In genomic region chr10:69870591-69870990, GRCh38 we compare ENCODE assay signal across 17 cellular contexts.
"Had no signal": no experiment of that assay in that cellular context is flagged by ENCODE, and none has a peak within 500 bp of the region (broad histone marks: within the 10 kb centered on the region; RNA-seq: fewer than 3 reads in every experiment).

No MANE protein-coding gene starts in this region.

- H3K27ac ChIP-seq: ascending aorta, body of pancreas had no signal

- DNase-seq: activated CD4-positive, alpha-beta T cell treated with anti-CD3 and anti-CD28 coated beads for 48 hours; activated CD4-positive, alpha-beta T cell treated with anti-CD3 and anti-CD28 coated beads, Interleukin-2, amount 50 U/mL, for 4 hours; activated CD4-positive, CD25-positive, alpha-beta regulatory T cell treated with anti-CD3 and anti-CD28 coated beads, Interleukin-2, amount 50 U/mL, for 72 hours; activated CD8-positive, alpha-beta memory T cell treated with anti-CD3 and anti-CD28 coated beads, Interleukin-2, amount 50 U/mL, for 48 hours; activated CD8-positive, alpha-beta T cell treated with anti-CD3 and anti-CD28 coated beads, Interleukin-2, amount 10 ng/mL, durations not matched to agents 7 days and 5 days; activated naive CD4-positive, alpha-beta T cell treated with anti-CD3 and anti-CD28 coated beads, Interleukin-2, amount 50 U/mL, for 16 hours; activated T-cell treated with anti-CD3 and anti-CD28 coated beads, Interleukin-2, amount 50 U/mL, for 1 hour; body of pancreas; Kasumi-1; KBM-7; NCI-H1417; NCI-H1930; NCI-H510A treated with DMSO at 0.1 percent for 48 hours; NCI-H69; NK-92 treated with Interleukin-12 subunit alpha and Interleukin-12 subunit beta, amount 100 ng/mL, for 24 hours; SHP77 treated with DMSO at 0.1 percent for 48 hours had no signal

- H3K4me1 ChIP-seq: ascending aorta had no signal

- H3K9me3 ChIP-seq: ascending aorta, body of pancreas had no signal

- ATAC-seq: activated CD8-positive, alpha-beta T cell treated with anti-CD3 and anti-CD28 coated beads, Interleukin-2, amount 10 ng/mL, durations not matched to agents 7 days and 5 days; body of pancreas had no signal

- H3K27me3 ChIP-seq: ascending aorta, body of pancreas had no signal

- H3K4me3 ChIP-seq: ascending aorta, body of pancreas had no signal
